ENCODE assay signal across 1 cellular context in genomic region chr1:26677306-26678115, GRCh38.
TF ChIP-seq lines count a peak whose summit lies in the region.

No MANE protein-coding gene starts in this region.

TF ChIP-seq in HEK293, 187 proteins besides CTCF, POLR2A, EP300 and RAD21 (continued from another document and continues in another):
- TF ChIP-seq, protein P1, sequence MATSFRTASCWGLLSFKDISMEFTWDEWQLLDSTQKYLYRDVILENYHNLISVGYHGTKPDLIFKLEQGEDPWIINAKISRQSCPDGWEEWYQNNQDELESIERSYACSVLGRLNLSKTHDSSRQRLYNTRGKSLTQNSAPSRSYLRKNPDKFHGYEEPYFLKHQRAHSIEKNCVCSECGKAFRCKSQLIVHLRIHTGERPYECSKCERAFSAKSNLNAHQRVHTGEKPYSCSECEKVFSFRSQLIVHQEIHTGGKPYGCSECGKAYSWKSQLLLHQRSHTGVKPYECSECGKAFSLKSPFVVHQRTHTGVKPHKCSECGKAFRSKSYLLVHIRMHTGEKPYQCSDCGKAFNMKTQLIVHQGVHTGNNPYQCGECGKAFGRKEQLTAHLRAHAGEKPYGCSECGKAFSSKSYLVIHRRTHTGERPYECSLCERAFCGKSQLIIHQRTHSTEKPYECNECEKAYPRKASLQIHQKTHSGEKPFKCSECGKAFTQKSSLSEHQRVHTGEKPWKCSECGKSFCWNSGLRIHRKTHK (tag by site-specific recombination; IDR thresholded peaks at IDR 0.05): no peak
- peak; percentile 69 for TF ChIP-seq ZNF654 (tag by site-specific recombination; IDR thresholded peaks at IDR 0.05; ENCODE audit: low read depth)
- no peak for TF ChIP-seq ZNF610 (tag by site-specific recombination; IDR thresholded peaks at IDR 0.05; ENCODE audit: borderline replicate concordance)
- TF ChIP-seq, protein P2, sequence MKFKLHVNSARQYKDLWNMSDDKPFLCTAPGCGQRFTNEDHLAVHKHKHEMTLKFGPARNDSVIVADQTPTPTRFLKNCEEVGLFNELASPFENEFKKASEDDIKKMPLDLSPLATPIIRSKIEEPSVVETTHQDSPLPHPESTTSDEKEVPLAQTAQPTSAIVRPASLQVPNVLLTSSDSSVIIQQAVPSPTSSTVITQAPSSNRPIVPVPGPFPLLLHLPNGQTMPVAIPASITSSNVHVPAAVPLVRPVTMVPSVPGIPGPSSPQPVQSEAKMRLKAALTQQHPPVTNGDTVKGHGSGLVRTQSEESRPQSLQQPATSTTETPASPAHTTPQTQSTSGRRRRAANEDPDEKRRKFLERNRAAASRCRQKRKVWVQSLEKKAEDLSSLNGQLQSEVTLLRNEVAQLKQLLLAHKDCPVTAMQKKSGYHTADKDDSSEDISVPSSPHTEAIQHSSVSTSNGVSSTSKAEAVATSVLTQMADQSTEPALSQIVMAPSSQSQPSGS (tag by site-specific recombination; IDR thresholded peaks at IDR 0.05; ENCODE audit: low read depth): no peak
- TF ChIP-seq ZNF16 (tag by site-specific recombination; IDR thresholded peaks at IDR 0.05; ENCODE audit: low read depth): no peak
- TF ChIP-seq ZNF624 (tag by site-specific recombination; IDR thresholded peaks at IDR 0.05): no peak
- TF ChIP-seq ZNF302 (tag by site-specific recombination; IDR thresholded peaks at IDR 0.05; ENCODE audit: low read depth): no peak
- TF ChIP-seq ZNF830 (tag by site-specific recombination; IDR thresholded peaks at IDR 0.05; ENCODE audit: low read depth): no peak
- TF ChIP-seq REST (tag by site-specific recombination; IDR thresholded peaks at IDR 0.05): no peak
- TF ChIP-seq, protein P3, sequence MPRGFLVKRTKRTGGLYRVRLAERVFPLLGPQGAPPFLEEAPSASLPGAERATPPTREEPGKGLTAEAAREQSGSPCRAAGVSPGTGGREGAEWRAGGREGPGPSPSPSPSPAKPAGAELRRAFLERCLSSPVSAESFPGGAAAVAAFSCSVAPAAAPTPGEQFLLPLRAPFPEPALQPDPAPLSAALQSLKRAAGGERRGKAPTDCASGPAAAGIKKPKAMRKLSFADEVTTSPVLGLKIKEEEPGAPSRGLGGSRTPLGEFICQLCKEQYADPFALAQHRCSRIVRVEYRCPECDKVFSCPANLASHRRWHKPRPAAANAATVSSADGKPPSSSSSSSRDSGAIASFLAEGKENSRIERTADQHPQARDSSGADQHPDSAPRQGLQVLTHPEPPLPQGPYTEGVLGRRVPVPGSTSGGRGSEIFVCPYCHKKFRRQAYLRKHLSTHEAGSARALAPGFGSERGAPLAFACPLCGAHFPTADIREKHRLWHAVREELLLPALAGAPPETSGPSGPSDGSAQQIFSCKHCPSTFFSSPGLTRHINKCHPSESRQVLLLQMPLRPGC (tag by site-specific recombination; IDR thresholded peaks at IDR 0.05): no peak
- 0 out of 2 replicates have a peak, but pooled peaks have one; percentile 9 for TF ChIP-seq IKZF3 (tag by site-specific recombination; IDR thresholded peaks at IDR 0.05)
- TF ChIP-seq YY1 (tag by site-specific recombination; IDR thresholded peaks at IDR 0.05): no peak
- no peak for TF ChIP-seq ZNF521 (tag by site-specific recombination; IDR thresholded peaks at IDR 0.05)
- no peak for TF ChIP-seq ZNF658 (tag by site-specific recombination; IDR thresholded peaks at IDR 0.05)
- peak; percentile 38; the same call in 1 of the 2 replicates for TF ChIP-seq SP7 (tag by site-specific recombination; IDR thresholded peaks at IDR 0.05)
- no peak for TF ChIP-seq ZNF571 (tag by site-specific recombination; IDR thresholded peaks at IDR 0.05)
- TF ChIP-seq GLIS1 (tag by site-specific recombination; IDR thresholded peaks at IDR 0.05): peak; percentile 52
- TF ChIP-seq OSR2 (tag by site-specific recombination; IDR thresholded peaks at IDR 0.05): peak; percentile 74
- TF ChIP-seq ZNF184 (tag by site-specific recombination; IDR thresholded peaks at IDR 0.05): peak; percentile 66; the same call in 1 of the 2 replicates
- no peak for TF ChIP-seq ZNF223 (tag by site-specific recombination; IDR thresholded peaks at IDR 0.05)
- TF ChIP-seq ZNF335 (tag by site-specific recombination; conservative IDR thresholded peaks at IDR 0.05): peak; percentile 71
- no peak for TF ChIP-seq ZNF777 (tag by site-specific recombination; IDR thresholded peaks at IDR 0.05; ENCODE audit: borderline replicate concordance)
- peak; percentile 88 for TF ChIP-seq TRIM28 (IDR thresholded peaks at IDR 0.05; ENCODE audit: borderline replicate concordance, low read length)
- TF ChIP-seq PRDM1 (tag by site-specific recombination; IDR thresholded peaks at IDR 0.05): peak; percentile 80
- peak; percentile 88 for TF ChIP-seq ZNF600 (tag by site-specific recombination; IDR thresholded peaks at IDR 0.05)
- TF ChIP-seq ZSCAN16 (tag by site-specific recombination; IDR thresholded peaks at IDR 0.05): no peak
- TF ChIP-seq ZNF157 (tag by site-specific recombination; IDR thresholded peaks at IDR 0.05): no peak
- TF ChIP-seq, protein P4, sequence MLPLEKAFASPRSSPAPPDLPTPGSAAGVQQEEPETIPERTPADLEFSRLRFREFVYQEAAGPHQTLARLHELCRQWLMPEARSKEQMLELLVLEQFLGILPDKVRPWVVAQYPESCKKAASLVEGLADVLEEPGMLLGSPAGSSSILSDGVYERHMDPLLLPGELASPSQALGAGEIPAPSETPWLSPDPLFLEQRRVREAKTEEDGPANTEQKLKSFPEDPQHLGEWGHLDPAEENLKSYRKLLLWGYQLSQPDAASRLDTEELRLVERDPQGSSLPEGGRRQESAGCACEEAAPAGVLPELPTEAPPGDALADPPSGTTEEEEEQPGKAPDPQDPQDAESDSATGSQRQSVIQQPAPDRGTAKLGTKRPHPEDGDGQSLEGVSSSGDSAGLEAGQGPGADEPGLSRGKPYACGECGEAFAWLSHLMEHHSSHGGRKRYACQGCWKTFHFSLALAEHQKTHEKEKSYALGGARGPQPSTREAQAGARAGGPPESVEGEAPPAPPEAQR (tag by site-specific recombination; IDR thresholded peaks at IDR 0.05): no peak
- peak; percentile 66; the same call in 1 of the 2 replicates for TF ChIP-seq ZBTB44 (tag by site-specific recombination; IDR thresholded peaks at IDR 0.05)
- no peak for TF ChIP-seq ZNF623 (tag by site-specific recombination; IDR thresholded peaks at IDR 0.05)
- no peak for TF ChIP-seq MZF1 (tag by site-specific recombination; IDR thresholded peaks at IDR 0.05; ENCODE audit: borderline replicate concordance)
- TF ChIP-seq ZNF837 (tag by site-specific recombination; IDR thresholded peaks at IDR 0.05): no peak
- TF ChIP-seq ZNF560 (tag by site-specific recombination; IDR thresholded peaks at IDR 0.05; ENCODE audit: borderline replicate concordance): no peak
- no peak for TF ChIP-seq HOXD13 (CRISPR knock-in tag; IDR thresholded peaks at IDR 0.05; ENCODE audit: borderline replicate concordance)
- TF ChIP-seq ZEB2 (tag by site-specific recombination; IDR thresholded peaks at IDR 0.05): peak; percentile 70; the same call in 1 of the 2 replicates
- TF ChIP-seq ZNF221 (tag by site-specific recombination; IDR thresholded peaks at IDR 0.05; ENCODE audit: borderline replicate concordance): no peak
- no peak for TF ChIP-seq SETDB1 (IDR thresholded peaks at IDR 0.05; ENCODE audit: insufficient read length, low read length)
- TF ChIP-seq ZNF558 (tag by site-specific recombination; IDR thresholded peaks at IDR 0.05): peak; percentile 15; the same call in 1 of the 2 replicates
- no peak for TF ChIP-seq ZSCAN5A (tag by site-specific recombination; IDR thresholded peaks at IDR 0.05)
- peak; percentile 96 for TF ChIP-seq PRDM4 (tag by site-specific recombination; IDR thresholded peaks at IDR 0.05)
- no peak for TF ChIP-seq ELK4 (IDR thresholded peaks at IDR 0.05; ENCODE audit: borderline replicate concordance, low read depth, low read length)
- peak; percentile 54; the same call in 1 of the 2 replicates for TF ChIP-seq ZNF18 (tag by site-specific recombination; IDR thresholded peaks at IDR 0.05)
- no peak for TF ChIP-seq YY2 (tag by site-specific recombination; IDR thresholded peaks at IDR 0.05)
- TF ChIP-seq ZNF76 (tag by site-specific recombination; IDR thresholded peaks at IDR 0.05; ENCODE audit: borderline replicate concordance, low read depth): no peak
- no peak for TF ChIP-seq ZNF146 (tag by site-specific recombination; IDR thresholded peaks at IDR 0.05)
- peak; percentile 97 for TF ChIP-seq ZNF660 (tag by site-specific recombination; IDR thresholded peaks at IDR 0.05)
